10 cellular contexts compared by ENCODE assay signal in the genomic region with DNA sequence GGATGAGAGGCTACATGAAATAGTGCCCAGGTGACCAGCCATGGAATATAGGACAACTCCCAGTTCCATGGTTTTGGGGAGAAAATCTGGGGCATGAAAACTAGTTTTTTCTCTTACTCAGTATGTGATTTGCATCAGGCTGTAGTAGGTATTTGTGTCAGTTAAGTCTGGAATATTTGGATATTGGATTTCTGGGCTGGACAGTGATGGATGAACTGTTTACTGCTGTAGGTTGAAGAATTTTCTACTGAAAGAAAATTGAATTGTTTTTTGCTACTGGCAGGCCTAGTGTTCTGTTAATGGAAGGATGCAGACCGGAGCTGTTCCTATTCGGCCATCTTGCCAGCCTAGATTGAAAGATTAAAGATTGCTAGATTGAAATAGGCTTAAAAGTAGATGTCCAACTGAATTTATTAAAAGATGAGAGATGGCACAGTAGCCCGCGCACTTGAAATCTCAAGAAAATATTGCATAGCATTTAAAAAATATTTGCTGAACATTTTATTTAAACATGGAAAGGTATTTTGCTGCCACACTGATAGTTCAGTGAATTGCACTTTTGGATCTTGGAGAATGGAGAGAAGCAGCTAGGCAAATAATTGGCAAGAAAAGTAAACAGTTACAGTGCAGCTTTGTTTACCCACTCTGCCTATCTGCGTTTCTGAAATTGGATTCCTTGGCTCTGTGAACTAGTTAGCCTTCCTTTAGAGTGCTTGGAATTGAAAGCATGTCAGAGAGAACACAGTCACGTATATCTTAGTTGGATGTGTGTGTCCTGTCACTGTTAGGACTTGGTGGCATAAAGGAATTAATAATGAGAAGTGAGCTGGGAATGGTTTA. TPM values are rescaled to one million over a fixed set of nuclear protein-coding genes. Genes with fewer than 3 reads are reported as not detected.
DNase-seq lines count a peak whose midpoint lies in the region; ATAC-seq, FAIRE-seq and TF ChIP-seq lines count a peak whose summit lies in the region.
"Had no signal": no experiment of that assay in that cellular context is flagged by ENCODE, and none has a peak within 500 bp of the region (broad histone marks: within the 10 kb centered on the region; RNA-seq: fewer than 3 reads in every experiment).

No MANE protein-coding gene starts in this region.

- no peaks in the 10 kb centered on the region for H3K27me3 ChIP-seq in gastroesophageal sphincter

- TF ChIP-seq CTCF in coronary artery (IDR thresholded peaks at IDR 0.05) (no peak), gastroesophageal sphincter (IDR thresholded peaks at IDR 0.05) (no peak)

- no peak for FAIRE-seq in RCC 7860 (lab: Jason Lieb, UNC)

- no peak for TF ChIP-seq EP300 in gastroesophageal sphincter (IDR thresholded peaks at IDR 0.05)

- no peak overlapping the region for H3K27ac ChIP-seq in coronary artery
- H3K27ac ChIP-seq in gastroesophageal sphincter, result no peak overlapping the region
- H3K27ac ChIP-seq: KMS-11 had no signal

- WGBS in gastroesophageal sphincter (ENCODE audit: low coverage in 1 of 2), 2 donors, result 53 to 66% methylated on average over 4 to 6 of the region's 6 CpGs

- ATAC-seq in HG03571 (IDR thresholded peaks at IDR 0.05; ENCODE audit: unreplicated experiment), result no peak
- no peak for ATAC-seq in HG02623 (IDR thresholded peaks at IDR 0.05; ENCODE audit: unreplicated experiment)
- no peak for ATAC-seq in gastroesophageal sphincter

- H3K36me3 ChIP-seq in gastroesophageal sphincter, result no peaks in the 10 kb centered on the region

- DNase-seq in DMS79 (lab: John Stamatoyannopoulos, UW), result peak; percentile 83
- DNase-seq in NCI-H2196 treated with DMSO at 0.1 percent for 48 hours (lab: John Stamatoyannopoulos, UW; ENCODE audit: unreplicated experiment), result peak; percentile 92
- DNase-seq in coronary artery (ENCODE audit: low spot score), result no peak
- peak; percentile 15 for DNase-seq in myocyte (ENCODE audit: low read depth)
- no peak for DNase-seq in RCC 7860 (ENCODE audit: low spot score)
- DNase-seq: DND-41 had no signal

- peaks cover 0 to 11% (median 0%) of the 10 kb centered on the region in 3 donors for H3K4me1 ChIP-seq in gastroesophageal sphincter

- no peaks in the 10 kb centered on the region for H3K9me3 ChIP-seq in gastroesophageal sphincter

- peak overlapping the region; percentile 15 for H3K4me3 ChIP-seq in coronary artery
- H3K4me3 ChIP-seq in gastroesophageal sphincter, result no peak overlapping the region

- no peak for TF ChIP-seq POLR2A in gastroesophageal sphincter (IDR thresholded peaks at IDR 0.05)

RNA-seq across cellular contexts. Expression of a gene that starts 54.1 kb away (rescaled TPM):
- total RNA-seq in myocyte (8.2 and 18.4 TPM in 2 replicates), gastroesophageal sphincter (10 to 100 TPM; 13.7 to 49.7 (median 21.1) TPM)
- 4.6 TPM for polyA plus RNA-seq in myocyte (2012)

Comparison
In these comparisons a context has a peak if more than half of its experiments do, and no peak if none do; other contexts are left out.
1. DNase-seq: peak in DMS79 (single experiment), NCI-H2196 treated with DMSO at 0.1 percent for 48 hours (single experiment) and myocyte (single experiment); none in coronary artery (single experiment) and RCC 7860 (single experiment).